Comparison of ENCODE assay signal across 32 cellular contexts in the genomic region with DNA sequence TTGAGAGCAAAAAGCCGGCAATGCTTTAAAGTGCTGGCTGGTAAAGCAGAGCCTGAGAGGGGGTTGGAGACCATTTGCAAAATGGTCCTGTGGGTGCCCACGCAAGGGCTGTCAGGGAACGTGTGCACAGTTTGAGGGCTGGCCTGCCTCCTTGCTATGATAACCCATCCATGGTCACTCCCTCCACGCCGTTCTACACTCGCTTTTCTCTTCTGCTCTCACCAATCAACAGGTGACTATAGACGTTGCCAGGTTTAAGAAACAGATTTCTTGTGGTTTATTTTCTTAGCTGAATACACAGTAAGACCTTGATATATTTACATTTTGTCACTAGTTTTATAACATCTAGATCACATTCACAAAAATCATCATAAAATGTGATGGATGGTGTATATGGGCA. TPM values are rescaled to one million over a fixed set of nuclear protein-coding genes. Genes with fewer than 3 reads are reported as not detected.
DNase-seq lines count a peak whose midpoint lies in the region; ATAC-seq and TF ChIP-seq lines count a peak whose summit lies in the region.
"Had no signal": no experiment of that assay in that cellular context is flagged by ENCODE, and none has a peak within 500 bp of the region (broad histone marks: within the 10 kb centered on the region; RNA-seq: fewer than 3 reads in every experiment).

No MANE protein-coding gene starts in this region.

- H3K4me1 ChIP-seq in Karpas-422 (ENCODE audit: low read length) (no peaks in the 10 kb centered on the region), gastrocnemius medialis (peaks cover 0 to 2% of the 10 kb centered on the region in 2 donors)
- H3K4me1 ChIP-seq: pancreas had no signal

- H2AFZ ChIP-seq in Karpas-422 (ENCODE audit: low read length) (no peak overlapping the region), neural cell (ENCODE audit: low read depth, low read length) (no peak overlapping the region)
- H2AFZ ChIP-seq: PC-9 had no signal

- H3K36me3 ChIP-seq in Karpas-422 (ENCODE audit: insufficient read depth, low read length) (no peaks in the 10 kb centered on the region), neural cell (ENCODE audit: insufficient read depth, low read length) (peaks cover 51% of the 10 kb centered on the region), gastrocnemius medialis (no peaks in the 10 kb centered on the region)
- H3K36me3 ChIP-seq: pancreas had no signal

- H3K27me3 ChIP-seq in Karpas-422 (ENCODE audit: low read length) (no peaks in the 10 kb centered on the region), neural cell (ENCODE audit: insufficient read depth, low read depth, low read length) (no peaks in the 10 kb centered on the region), gastrocnemius medialis (no peaks in the 10 kb centered on the region)
- H3K27me3 ChIP-seq: heart right ventricle, pancreas had no signal

- H3K79me2 ChIP-seq in Karpas-422 (ENCODE audit: low read length) (no peaks in the 10 kb centered on the region), neural cell (replicated peaks; ENCODE audit: insufficient read depth, low read length) (peaks cover 97% of the 10 kb centered on the region)

- no peak overlapping the region for H3K27ac ChIP-seq in Karpas-422 (ENCODE audit: low read length)
- H3K27ac ChIP-seq in neural cell (ENCODE audit: low read length) = peak overlapping the region; percentile 64
- no peak overlapping the region for H3K27ac ChIP-seq in gastrocnemius medialis
- H3K27ac ChIP-seq: heart right ventricle, pancreas, PC-9, skin epidermis had no signal

- intact Hi-C loops in MCF 10A (cut with micrococcal nuclease) (no loop called here), gastrocnemius medialis (cut with DNase I; ENCODE audit: low total_unique reads) (no loop called here)

- H3K4me1 Mint-ChIP-seq in brain (peaks cover 100% of the 10 kb centered on the region), MCF 10A (ENCODE audit: insufficient read depth, unreplicated experiment) (peaks cover 10% of the 10 kb centered on the region)
- H3K4me1 Mint-ChIP-seq: activated CD4-positive, alpha-beta T cell treated with anti-CD3 and anti-CD28 coated beads for 36 hours; activated naive CD4-positive, alpha-beta T cell treated with anti-CD3 and anti-CD28 coated beads, Interleukin-2, amount 10 ng/mL, durations not matched to agents 7 days and 5 days; CD4-positive, CD25-positive, alpha-beta regulatory T cell; naive B cell had no signal

- H3K9me3 ChIP-seq in Karpas-422 (ENCODE audit: low read length) (no peaks in the 10 kb centered on the region), neural cell (ENCODE audit: low read length) (no peaks in the 10 kb centered on the region), gastrocnemius medialis (no peaks in the 10 kb centered on the region)
- H3K9me3 ChIP-seq: pancreas had no signal

- ATAC-seq in gastrocnemius medialis = no peak
- ATAC-seq: activated CD4-positive, alpha-beta T cell treated with anti-CD3 and anti-CD28 coated beads for 36 hours; activated CD8-positive, alpha-beta T cell treated with anti-CD3 and anti-CD28 coated beads for 36 hours; effector memory CD8-positive, alpha-beta T cell; heart right ventricle; pancreas had no signal

- in situ Hi-C loops in gastrocnemius medialis (cut with MboI; ENCODE audit: low sequenced_read_pairs in 4 of 4) = no loop called here

- H3K27ac Mint-ChIP-seq in brain = peak overlapping the region; percentile 76 to 93 (median 91)
- H3K27ac Mint-ChIP-seq in MCF 10A (ENCODE audit: low read depth, unreplicated experiment) = no peak overlapping the region
- H3K27ac Mint-ChIP-seq: activated CD4-positive, alpha-beta T cell treated with anti-CD3 and anti-CD28 coated beads for 36 hours; activated CD8-positive, alpha-beta T cell treated with anti-CD3 and anti-CD28 coated beads for 36 hours; activated naive CD4-positive, alpha-beta T cell treated with anti-CD3 and anti-CD28 coated beads, Interleukin-2, amount 10 ng/mL, durations not matched to agents 7 days and 5 days; activated T-helper 1 cell treated with anti-CD3 and anti-CD28 coated beads, Interleukin-12 subunit alpha, Interleukin-12 subunit beta, Interleukin-2, Interleukin-4 antibody, amounts not matched to agents 30 ng/mL and 10 ng/mL and 1 ng/mL, durations not matched to agents 14 hours and 24 hours and 36 hours; CD4-positive, CD25-positive, alpha-beta regulatory T cell; effector memory CD8-positive, alpha-beta T cell; naive B cell; T-helper 2 cell treated with Interferon-gamma antibody and Interleukin-4, amounts not matched to agents 5 μg/mL and 100 μg/mL, for 36 hours had no signal

- no peak overlapping the region for H3K4me2 ChIP-seq in Karpas-422 (ENCODE audit: low read depth, low read length, poor library complexity, severe bottlenecking)
- peak overlapping the region; percentile 52 for H3K4me2 ChIP-seq in neural cell (ENCODE audit: low read length)
- H3K4me2 ChIP-seq: PC-9 had no signal

- BruUV-seq in MCF 10A (replicated peaks; lab: Mats Ljungman, UMichigan) = no TSS peak

- no peak for TF ChIP-seq EP300 in neural cell (conservative IDR thresholded peaks at IDR 0.05; ENCODE audit: poor library complexity, severe bottlenecking)

- H3K4me3 ChIP-seq in Karpas-422 (ENCODE audit: low read length) (no peak overlapping the region), neural cell (ENCODE audit: low read length) (peak overlapping the region; percentile 55), gastrocnemius medialis (no peak overlapping the region)
- H3K4me3 ChIP-seq: heart right ventricle, pancreas, PC-9, skin epidermis had no signal

- peaks cover 0 to 3% (median 0%) of the 10 kb centered on the region in 5 experiments for H3K9me3 Mint-ChIP-seq in brain
- H3K9me3 Mint-ChIP-seq in MCF 10A (ENCODE audit: unreplicated experiment) = no peaks in the 10 kb centered on the region
- H3K9me3 Mint-ChIP-seq: activated CD8-positive, alpha-beta T cell treated with anti-CD3 and anti-CD28 coated beads for 36 hours; activated naive CD4-positive, alpha-beta T cell treated with anti-CD3 and anti-CD28 coated beads, Interleukin-2, amount 10 ng/mL, durations not matched to agents 7 days and 5 days; activated T-helper 1 cell treated with anti-CD3 and anti-CD28 coated beads, Interleukin-12 subunit alpha, Interleukin-12 subunit beta, Interleukin-2, Interleukin-4 antibody, amounts not matched to agents 30 ng/mL and 10 ng/mL and 1 ng/mL, durations not matched to agents 14 hours and 24 hours and 36 hours; effector memory CD8-positive, alpha-beta T cell; T-helper 2 cell treated with Interferon-gamma antibody and Interleukin-4, amounts not matched to agents 5 μg/mL and 100 μg/mL, for 36 hours had no signal

- H3K9me2 ChIP-seq in Karpas-422 (replicated peaks; ENCODE audit: insufficient read depth, low read length) = no peaks in the 10 kb centered on the region
- H3K9me2 ChIP-seq in neural cell (ENCODE audit: insufficient read depth, low read length) = no peaks in the 10 kb centered on the region

- H3K4me3 Mint-ChIP-seq in brain (peak overlapping the region; percentile 50 to 84 (median 77)), MCF 10A (ENCODE audit: unreplicated experiment) (no peak overlapping the region)
- H3K4me3 Mint-ChIP-seq: activated CD4-positive, alpha-beta T cell treated with anti-CD3 and anti-CD28 coated beads for 36 hours; activated CD8-positive, alpha-beta T cell treated with anti-CD3 and anti-CD28 coated beads for 36 hours; activated naive CD4-positive, alpha-beta T cell treated with anti-CD3 and anti-CD28 coated beads, Interleukin-2, amount 10 ng/mL, durations not matched to agents 7 days and 5 days; activated T-helper 1 cell treated with anti-CD3 and anti-CD28 coated beads, Interleukin-12 subunit alpha, Interleukin-12 subunit beta, Interleukin-2, Interleukin-4 antibody, amounts not matched to agents 30 ng/mL and 10 ng/mL and 1 ng/mL, durations not matched to agents 14 hours and 24 hours and 36 hours; CD4-positive, CD25-positive, alpha-beta regulatory T cell; effector memory CD8-positive, alpha-beta T cell; naive B cell; T-helper 2 cell treated with Interferon-gamma antibody and Interleukin-4, amounts not matched to agents 5 μg/mL and 100 μg/mL, for 36 hours had no signal

- H3K27me3 Mint-ChIP-seq in brain (no peaks in the 10 kb centered on the region), MCF 10A (ENCODE audit: insufficient read depth, unreplicated experiment) (no peaks in the 10 kb centered on the region)

- H3F3A ChIP-seq in neural cell (ENCODE audit: insufficient read depth, low read length, poor library complexity, severe bottlenecking) = peaks cover 11% of the 10 kb centered on the region

- no peak for TF ChIP-seq POLR2A in gastrocnemius medialis (IDR thresholded peaks at IDR 0.05)

- TF ChIP-seq CTCF in brain (conservative IDR thresholded peaks at IDR 0.05) = no peak
- TF ChIP-seq CTCF in neural cell (IDR thresholded peaks at IDR 0.05; ENCODE audit: poor library complexity, severe bottlenecking) = no peak
- TF ChIP-seq CTCF in MCF 10A (IDR thresholded peaks at IDR 0.05; ENCODE audit: unreplicated experiment) = no peak
- TF ChIP-seq CTCF in gastrocnemius medialis (IDR thresholded peaks at IDR 0.05 in 4 of 5, conservative IDR thresholded peaks at IDR 0.05 in 1 of 5) = no peak

- H4K20me1 ChIP-seq in Karpas-422 (ENCODE audit: insufficient read depth, low read depth, low read length) (no peaks in the 10 kb centered on the region), neural cell (ENCODE audit: insufficient read depth) (peaks cover 94% of the 10 kb centered on the region)

- DNase-seq in DMS79 (lab: John Stamatoyannopoulos, UW) = peak; percentile 46
- peak; percentile 16 for DNase-seq in Karpas-422
- no peak for DNase-seq in MCF 10A (ENCODE audit: unreplicated experiment)
- no peak for DNase-seq in gastrocnemius medialis
- DNase-seq in NCI-H510A (lab: John Stamatoyannopoulos, UW) = no peak
- no peak for DNase-seq in putamen (ENCODE audit: low spot score)
- DNase-seq: activated CD4-positive, alpha-beta T cell treated with anti-CD3 and anti-CD28 coated beads for 36 hours; activated CD8-positive, alpha-beta memory T cell treated with anti-CD3 and anti-CD28 coated beads, Interleukin-2, amount 50 U/mL, for 48 hours; activated CD8-positive, alpha-beta T cell treated with anti-CD3 and anti-CD28 coated beads for 36 hours; activated naive CD4-positive, alpha-beta T cell treated with anti-CD3 and anti-CD28 coated beads, Interleukin-2, amount 10 ng/mL, durations not matched to agents 7 days and 5 days; AML-193; Calu3; CD4-positive, CD25-positive, alpha-beta regulatory T cell; cortex of kidney; DND-41; effector memory CD8-positive, alpha-beta T cell; heart right ventricle; kidney glomerular epithelial cell; midbrain; naive B cell; NCI-H1694 treated with DMSO at 0.1 percent for 48 hours; NCI-H2171 treated with DMSO at 0.1 percent for 48 hours; NCI-H524; pancreas; PC-9; retina; stimulated activated naive CD4-positive, alpha-beta T cell had no signal

- POLR2A ChIA-PET in MCF 10A (lab: Yijun Ruan, JAX) = no interaction called here

- CTCF ChIA-PET in MCF 10A (lab: Yijun Ruan, JAX) = no interaction called here

- H3K9ac ChIP-seq in Karpas-422 (ENCODE audit: low read length) (no peak overlapping the region), neural cell (ENCODE audit: low read length) (peak overlapping the region; percentile 38)

- no peak for TF ChIP-seq RAD21 in neural cell (conservative IDR thresholded peaks at IDR 0.05)

- peaks cover 92% of the 10 kb centered on the region for H3K36me3 Mint-ChIP-seq in brain
- peaks cover 6% of the 10 kb centered on the region for H3K36me3 Mint-ChIP-seq in MCF 10A (ENCODE audit: insufficient read depth, unreplicated experiment)
- H3K36me3 Mint-ChIP-seq: activated naive CD4-positive, alpha-beta T cell treated with anti-CD3 and anti-CD28 coated beads, Interleukin-2, amount 10 ng/mL, durations not matched to agents 7 days and 5 days; CD4-positive, CD25-positive, alpha-beta regulatory T cell; naive B cell had no signal

RNA-seq across cellular contexts. Expression of gene MAP1B, which starts 13.8 kb away (rescaled TPM):
- total RNA-seq in Karpas-422 (2014; rRNA removed; shearing (Covaris generic); ENCODE audit: low replicate concordance) = not detected in 2 replicates
- polyA plus RNA-seq in brain (ENCODE audit: insufficient read depth, low read depth, low replicate concordance) = 158 TPM
- polyA plus RNA-seq in neural cell = 234 and 235 TPM in 2 replicates
- polyA minus RNA-seq in neural cell = 1,949 and 2,637 TPM in 2 replicates
- 43.8 and 56.0 TPM in 2 replicates for total RNA-seq in MCF 10A (2022)
- 100 to 1,000 TPM in 2 of 4 donors, 10 to 100 TPM in 2; 44.2 to 120 (median 83.4) TPM for total RNA-seq in gastrocnemius medialis
- total RNA-seq: activated T-helper 1 cell treated with anti-CD3 and anti-CD28 coated beads, Interleukin-12 subunit alpha, Interleukin-12 subunit beta, Interleukin-2, Interleukin-4 antibody, amounts not matched to agents 30 ng/mL and 10 ng/mL and 1 ng/mL, durations not matched to agents 14 hours and 24 hours and 36 hours had no signal

Comparison
In these comparisons a context has a peak if more than half of its experiments do, and no peak if none do; other contexts are left out.
1. DNase-seq: peak in DMS79 (single experiment) and Karpas-422 (single experiment); none in MCF 10A (single experiment), gastrocnemius medialis (0 of 2), NCI-H510A (single experiment) and putamen (single experiment).
2. RNA of gene MAP1B, which starts 13.8 kb away (total RNA-seq): 44.2 to 120 TPM in gastrocnemius medialis and 43.8 to 56.0 TPM in MCF 10A; not detected in Karpas-422; every median in the first group is over 10 times any median in the second.